Comparison of ENCODE assay signal across 23 cellular contexts in genomic region chr1:175443332-175443731, GRCh38.
DNase-seq lines count a peak whose midpoint lies in the region; ATAC-seq and TF ChIP-seq lines count a peak whose summit lies in the region.
"Had no signal": no experiment of that assay in that cellular context is flagged by ENCODE, and none has a peak within 500 bp of the region (broad histone marks: within the 10 kb centered on the region; RNA-seq: fewer than 3 reads in every experiment).

No MANE protein-coding gene starts in this region.

- peak; percentile 69 for ATAC-seq in GM18498 (IDR thresholded peaks at IDR 0.05; ENCODE audit: unreplicated experiment)
- peak; percentile 57 for ATAC-seq in GM18870 (IDR thresholded peaks at IDR 0.05; ENCODE audit: unreplicated experiment)
- peak; percentile 52 for ATAC-seq in GM21786 (IDR thresholded peaks at IDR 0.05; ENCODE audit: unreplicated experiment)
- ATAC-seq in HG03565 (IDR thresholded peaks at IDR 0.05; ENCODE audit: unreplicated experiment), result peak; percentile 51
- ATAC-seq in SK-N-SH treated with all-trans-retinoic acid at 6 μM for 48 hours, result no peak
- no peak for ATAC-seq in right cardiac atrium
- ATAC-seq: HCT116, K562, T-cell had no signal

- no peaks in the 10 kb centered on the region for H3K4me1 Mint-ChIP-seq in activated T-helper 2 cell treated with anti-CD3 and anti-CD28 coated beads, Interferon-gamma antibody, Interleukin-2, Interleukin-4, amounts not matched to agents 10 μg/mL and 5 μg/mL and 100 μg/mL, durations not matched to agents 14 hours and 24 hours and 36 hours (ENCODE audit: low read depth)
- H3K4me1 Mint-ChIP-seq: B cell, T-cell had no signal

- WGBS in right cardiac atrium, result 90% methylated on average over 3 of the region's 3 CpGs

- H3K27ac ChIP-seq in right cardiac atrium (ENCODE audit: low read length), result no peak overlapping the region

- no peak for DNase-seq in activated T-helper 2 cell treated with anti-CD3 and anti-CD28 coated beads, Interferon-gamma antibody, Interleukin-2, Interleukin-4, amounts not matched to agents 10 μg/mL and 5 μg/mL and 100 μg/mL, durations not matched to agents 14 hours and 24 hours and 36 hours (ENCODE audit: low spot score)
- no peak for DNase-seq in right cardiac atrium
- DNase-seq in NCI-H187 (lab: John Stamatoyannopoulos, UW), result no peak
- DNase-seq: 8988T, DMS79 treated with DMSO at 0.1 percent for 48 hours, GOT3, NCI-H1105, NCI-H1694 treated with DMSO at 0.1 percent for 48 hours, NCI-H2107, NCI-H2227 treated with DMSO at 0.1 percent for 48 hours, NCI-H510A treated with DMSO at 0.1 percent for 48 hours, NCI-H774, SHP77 treated with DMSO at 0.1 percent for 48 hours, SK-N-SH, T-cell had no signal

- no peak overlapping the region for H3K4me3 Mint-ChIP-seq in activated T-helper 2 cell treated with anti-CD3 and anti-CD28 coated beads, Interferon-gamma antibody, Interleukin-2, Interleukin-4, amounts not matched to agents 10 μg/mL and 5 μg/mL and 100 μg/mL, durations not matched to agents 14 hours and 24 hours and 36 hours (ENCODE audit: low read depth)
- H3K4me3 Mint-ChIP-seq: B cell, T-cell had no signal

- peaks cover 3% of the 10 kb centered on the region for H3K27me3 Mint-ChIP-seq in activated T-helper 2 cell treated with anti-CD3 and anti-CD28 coated beads, Interferon-gamma antibody, Interleukin-2, Interleukin-4, amounts not matched to agents 10 μg/mL and 5 μg/mL and 100 μg/mL, durations not matched to agents 14 hours and 24 hours and 36 hours (ENCODE audit: low read depth)
- H3K27me3 Mint-ChIP-seq: B cell had no signal

- no peaks in the 10 kb centered on the region for H3K36me3 Mint-ChIP-seq in activated T-helper 2 cell treated with anti-CD3 and anti-CD28 coated beads, Interferon-gamma antibody, Interleukin-2, Interleukin-4, amounts not matched to agents 10 μg/mL and 5 μg/mL and 100 μg/mL, durations not matched to agents 14 hours and 24 hours and 36 hours (ENCODE audit: low read depth)
- H3K36me3 Mint-ChIP-seq: T-cell had no signal

- intact Hi-C loops in activated T-helper 2 cell treated with anti-CD3 and anti-CD28 coated beads, Interferon-gamma antibody, Interleukin-2, Interleukin-4, amounts not matched to agents 10 μg/mL and 5 μg/mL and 100 μg/mL, durations not matched to agents 14 hours and 24 hours and 36 hours (cut with micrococcal nuclease), result no loop called here
- intact Hi-C loops in right cardiac atrium (cut with DNase I), result no loop called here

- H3K27me3 ChIP-seq in right cardiac atrium (ENCODE audit: control insufficient read depth, insufficient read depth), result no peaks in the 10 kb centered on the region

- no peaks in the 10 kb centered on the region for H3K9me3 ChIP-seq in right cardiac atrium (ENCODE audit: control insufficient read depth, low read length)
- H3K9me3 ChIP-seq: SK-N-SH had no signal

- H3K4me3 ChIP-seq in right cardiac atrium (ENCODE audit: low read length), result no peak overlapping the region
- H3K4me3 ChIP-seq: K562 had no signal

- no peak overlapping the region for H3K27ac Mint-ChIP-seq in activated T-helper 2 cell treated with anti-CD3 and anti-CD28 coated beads, Interferon-gamma antibody, Interleukin-2, Interleukin-4, amounts not matched to agents 10 μg/mL and 5 μg/mL and 100 μg/mL, durations not matched to agents 14 hours and 24 hours and 36 hours
- H3K27ac Mint-ChIP-seq: B cell, T-cell had no signal

- H3K9me3 Mint-ChIP-seq in activated T-helper 2 cell treated with anti-CD3 and anti-CD28 coated beads, Interferon-gamma antibody, Interleukin-2, Interleukin-4, amounts not matched to agents 10 μg/mL and 5 μg/mL and 100 μg/mL, durations not matched to agents 14 hours and 24 hours and 36 hours, result no peaks in the 10 kb centered on the region
- H3K9me3 Mint-ChIP-seq: T-cell had no signal

- no peaks in the 10 kb centered on the region for H3K4me1 ChIP-seq in right cardiac atrium (ENCODE audit: control insufficient read depth, insufficient read depth, low read length)

TF ChIP-seq in SK-N-SH treated with all-trans-retinoic acid at 6 μM for 48 hours, 23 proteins besides CTCF, POLR2A, EP300 and RAD21:
- TF ChIP-seq PPARA (CRISPR knock-in tag; IDR thresholded peaks at IDR 0.05; ENCODE audit: borderline replicate concordance), result no peak
- TF ChIP-seq RARB (CRISPR knock-in tag; IDR thresholded peaks at IDR 0.05), result no peak
- no peak for TF ChIP-seq TSHZ2 (CRISPR knock-in tag; IDR thresholded peaks at IDR 0.05)
- no peak for TF ChIP-seq ISL1 (CRISPR knock-in tag; IDR thresholded peaks at IDR 0.05)
- TF ChIP-seq TOX (CRISPR knock-in tag; IDR thresholded peaks at IDR 0.05; ENCODE audit: borderline replicate concordance), result no peak
- no peak for TF ChIP-seq TCF4 (CRISPR knock-in tag; IDR thresholded peaks at IDR 0.05; ENCODE audit: borderline replicate concordance)
- TF ChIP-seq SNAI2 (CRISPR knock-in tag; IDR thresholded peaks at IDR 0.05), result no peak
- no peak for TF ChIP-seq ZNF70 (CRISPR knock-in tag; IDR thresholded peaks at IDR 0.05)
- no peak for TF ChIP-seq ZC3H10 (CRISPR knock-in tag; IDR thresholded peaks at IDR 0.05)
- TF ChIP-seq ZFP3 (CRISPR knock-in tag; IDR thresholded peaks at IDR 0.05), result no peak
- no peak for TF ChIP-seq POU6F1 (CRISPR knock-in tag; IDR thresholded peaks at IDR 0.05; ENCODE audit: borderline replicate concordance, low read depth)
- no peak for TF ChIP-seq GLIS3 (CRISPR knock-in tag; IDR thresholded peaks at IDR 0.05)
- no peak for TF ChIP-seq ZNF8 (CRISPR knock-in tag; IDR thresholded peaks at IDR 0.05)
- TF ChIP-seq OSR1 (CRISPR knock-in tag; IDR thresholded peaks at IDR 0.05), result no peak
- TF ChIP-seq CSDC2 (CRISPR knock-in tag; IDR thresholded peaks at IDR 0.05), result no peak
- TF ChIP-seq CSRNP3 (CRISPR knock-in tag; IDR thresholded peaks at IDR 0.05), result no peak
- TF ChIP-seq ZFP30 (CRISPR knock-in tag; IDR thresholded peaks at IDR 0.05), result no peak
- no peak for TF ChIP-seq ARNTL (CRISPR knock-in tag; IDR thresholded peaks at IDR 0.05; ENCODE audit: borderline replicate concordance, low read depth)
- TF ChIP-seq CREB5 (CRISPR knock-in tag; IDR thresholded peaks at IDR 0.05; ENCODE audit: low read depth), result no peak

Comparison
In these comparisons a context has a peak if more than half of its experiments do, and no peak if none do; other contexts are left out.
1. ATAC-seq: peak in GM18498 (single experiment), GM18870 (single experiment), GM21786 (single experiment) and HG03565 (single experiment); none in SK-N-SH treated with all-trans-retinoic acid at 6 μM for 48 hours (single experiment) and right cardiac atrium (0 of 2).